In genomic region chr10:12539350-12540164, GRCh38 we compare ENCODE assay signal across 17 cellular contexts.
DNase-seq lines count a peak whose midpoint lies in the region; ATAC-seq and TF ChIP-seq lines count a peak whose summit lies in the region.
"Had no signal": no experiment of that assay in that cellular context is flagged by ENCODE, and none has a peak within 500 bp of the region (broad histone marks: within the 10 kb centered on the region; RNA-seq: fewer than 3 reads in every experiment).

No MANE protein-coding gene starts in this region.

- no peaks in the 10 kb centered on the region for H3K36me3 ChIP-seq in neural cell (ENCODE audit: insufficient read depth, low read length)
- no peaks in the 10 kb centered on the region for H3K36me3 ChIP-seq in hepatocyte (replicated peaks; ENCODE audit: insufficient read depth, low read depth)
- H3K36me3 ChIP-seq: breast epithelium, HAP-1, upper lobe of right lung had no signal

- no peaks in the 10 kb centered on the region for H3K79me2 ChIP-seq in neural cell (replicated peaks; ENCODE audit: insufficient read depth, low read length)
- H3K79me2 ChIP-seq in hepatocyte = no peaks in the 10 kb centered on the region

- H3K4me1 ChIP-seq in hepatocyte (ENCODE audit: insufficient read depth) = no peaks in the 10 kb centered on the region
- H3K4me1 ChIP-seq: breast epithelium, HAP-1, upper lobe of right lung had no signal

- H3K4me2 ChIP-seq in neural cell (ENCODE audit: low read length) (peak overlapping the region; percentile 43), hepatocyte (no peak overlapping the region)
- H3K4me2 ChIP-seq: smooth muscle cell had no signal

- H3K9me3 ChIP-seq in neural cell (ENCODE audit: low read length) = no peaks in the 10 kb centered on the region
- no peaks in the 10 kb centered on the region for H3K9me3 ChIP-seq in hepatocyte (ENCODE audit: low read depth)
- H3K9me3 ChIP-seq: breast epithelium, HAP-1, upper lobe of right lung had no signal

- no peak for TF ChIP-seq CTCF in choroid plexus epithelial cell (conservative IDR thresholded peaks at IDR 0.05; ENCODE audit: low read depth, low read length)
- TF ChIP-seq CTCF in neural cell (IDR thresholded peaks at IDR 0.05; ENCODE audit: poor library complexity, severe bottlenecking) = no peak
- no peak for TF ChIP-seq CTCF in hepatocyte (IDR thresholded peaks at IDR 0.05; ENCODE audit: poor library complexity)
- TF ChIP-seq CTCF in omental fat pad (IDR thresholded peaks at IDR 0.05) = no peak

- H3K27ac ChIP-seq in neural cell (ENCODE audit: low read length) = peak overlapping the region; percentile 74
- H3K27ac ChIP-seq in hepatocyte = no peak overlapping the region
- H3K27ac ChIP-seq: breast epithelium, upper lobe of right lung had no signal

- H2AFZ ChIP-seq in neural cell (ENCODE audit: low read depth, low read length) = no peak overlapping the region
- no peak overlapping the region for H2AFZ ChIP-seq in hepatocyte

- H4K20me1 ChIP-seq in neural cell (ENCODE audit: insufficient read depth) (no peaks in the 10 kb centered on the region), hepatocyte (ENCODE audit: insufficient read depth, poor library complexity, severe bottlenecking) (no peaks in the 10 kb centered on the region)

- peak; percentile 49 for DNase-seq in NCI-H1092 treated with DMSO at 0.1 percent for 48 hours (lab: John Stamatoyannopoulos, UW)
- DNase-seq in NCI-H1092 (lab: John Stamatoyannopoulos, UW) = no peak
- DNase-seq in NCI-H146 treated with DMSO at 0.1 percent for 48 hours (lab: John Stamatoyannopoulos, UW; ENCODE audit: unreplicated experiment) = peak; percentile 21
- peak; percentile 12 for DNase-seq in choroid plexus epithelial cell (ENCODE audit: low read depth)
- DNase-seq in hepatocyte (ENCODE audit: low spot score) = no peak
- DNase-seq in omental fat pad (ENCODE audit: low spot score) = no peak
- DNase-seq: activated CD4-positive, alpha-beta T cell treated with anti-CD3 and anti-CD28 coated beads, Interleukin-2, amount 10 ng/mL, durations not matched to agents 7 days and 5 days; activated T-cell treated with anti-CD3 and anti-CD28 coated beads, Interleukin-2, amount 50 U/mL, for 24 hours; CD4-positive, alpha-beta memory T cell; GDM1; mesendoderm; upper lobe of right lung had no signal

- H3K9me2 ChIP-seq in neural cell (ENCODE audit: insufficient read depth, low read length) = no peaks in the 10 kb centered on the region
- H3K9me2 ChIP-seq in hepatocyte (replicated peaks; ENCODE audit: insufficient read depth) = no peaks in the 10 kb centered on the region

- TF ChIP-seq RAD21 in neural cell (conservative IDR thresholded peaks at IDR 0.05) = no peak

- H3K4me3 ChIP-seq in choroid plexus epithelial cell (ENCODE audit: low read depth, low read length) (no peak overlapping the region), neural cell (ENCODE audit: low read length) (peak overlapping the region; percentile 45), hepatocyte (no peak overlapping the region)
- H3K4me3 ChIP-seq: breast epithelium, HAP-1, smooth muscle cell, upper lobe of right lung had no signal

- no peak for TF ChIP-seq EP300 in neural cell (conservative IDR thresholded peaks at IDR 0.05; ENCODE audit: poor library complexity, severe bottlenecking)

- ATAC-seq in GM19463 (IDR thresholded peaks at IDR 0.05; ENCODE audit: unreplicated experiment) (no peak), omental fat pad (ENCODE audit: low FRiP score) (no peak)
- ATAC-seq: upper lobe of right lung had no signal

- H3K27me3 ChIP-seq in neural cell (ENCODE audit: insufficient read depth, low read depth, low read length) = no peaks in the 10 kb centered on the region
- no peaks in the 10 kb centered on the region for H3K27me3 ChIP-seq in hepatocyte
- H3K27me3 ChIP-seq: breast epithelium, upper lobe of right lung had no signal

- WGBS in hepatocyte (ENCODE audit: low lambda C conversion rate, missing lambda C conversion rate) = 93% methylated on average over 7 of the region's 7 CpGs

- no peak overlapping the region for H3K9ac ChIP-seq in neural cell (ENCODE audit: low read length)

- peaks cover 4% of the 10 kb centered on the region for H3F3A ChIP-seq in neural cell (ENCODE audit: insufficient read depth, low read length, poor library complexity, severe bottlenecking)

TF ChIP-seq in neural cell, 6 proteins besides CTCF, POLR2A, EP300 and RAD21:
- TF ChIP-seq TAF1 (IDR thresholded peaks at IDR 0.05; ENCODE audit: low read depth) = no peak

Comparison
In these comparisons a context has a peak if more than half of its experiments do, and no peak if none do; other contexts are left out.
1. DNase-seq: peak in NCI-H1092 treated with DMSO at 0.1 percent for 48 hours (single experiment), NCI-H146 treated with DMSO at 0.1 percent for 48 hours (single experiment) and choroid plexus epithelial cell (single experiment); none in NCI-H1092 (single experiment), hepatocyte (single experiment) and omental fat pad (single experiment).